26 cellular contexts compared by ENCODE assay signal in the genomic region with DNA sequence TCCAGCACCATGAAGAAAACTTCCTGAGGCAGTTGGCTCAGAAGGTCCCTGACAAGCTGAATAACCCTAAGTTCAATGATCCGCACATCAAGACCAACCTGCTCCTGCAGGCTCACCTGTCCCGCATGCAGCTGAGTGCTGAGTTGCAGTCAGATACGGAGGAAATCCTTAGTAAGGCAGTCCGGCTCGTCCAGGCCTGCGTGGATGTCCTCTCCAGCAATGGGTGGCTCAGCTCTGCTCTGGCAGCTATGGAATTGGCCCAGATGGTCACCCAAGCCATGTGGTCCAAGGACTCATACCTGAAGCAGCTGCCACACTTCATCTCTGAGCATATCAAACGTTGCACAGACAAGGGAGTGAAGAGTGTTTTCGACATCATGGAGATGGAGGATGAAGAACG.
"Had no signal": no experiment of that assay in that cellular context is flagged by ENCODE, and none has a peak within 500 bp of the region (broad histone marks: within the 10 kb centered on the region; RNA-seq: fewer than 3 reads in every experiment).

No MANE protein-coding gene starts in this region.

- H3K9me3 ChIP-seq: esophagus muscularis mucosa, gastroesophageal sphincter, heart left ventricle, left ventricle myocardium inferior, lower lobe of right lung, prostate gland, right atrium auricular region, sigmoid colon, thoracic aorta, tibial nerve, upper lobe of left lung, vagina had no signal

- DNase-seq: dorsolateral prefrontal cortex; effector CD4-positive, alpha-beta T cell; foreskin keratinocyte; heart left ventricle; left cardiac atrium; left ventricle myocardium inferior; lower lobe of right lung; naive B cell; sigmoid colon; stimulated activated CD4-positive, alpha-beta T cell treated with anti-CD3 and anti-CD28 coated beads, Interleukin-2, amount 100 ng/mL, for 24 hours; stimulated activated CD4-positive, alpha-beta T cell treated with anti-CD3 and anti-CD28 coated beads, Interleukin-4, amount 100 ng/mL, for 24 hours; stimulated activated naive CD8-positive, alpha-beta T cell treated with anti-CD3 and anti-CD28 coated beads, Interleukin-15, Interleukin-2, amounts not matched to agents 100 U/mL and 50 U/mL, for 24 hours; substantia nigra had no signal

- H3K4me3 Mint-ChIP-seq: naive B cell; natural killer cell treated with Interleukin-12 subunit alpha and Interleukin-12 subunit beta and Interleukin-15 and Interleukin-18, amount 100 ng/mL, for 72 hours; neural crest cell; stimulated activated memory B cell treated with anti-CD40 and anti-IgM and Interleukin-4, amounts not matched to agents 10 μg/mL and 1 μg/mL and 100 μg/mL, for 72 hours had no signal

- H3K27ac ChIP-seq: dorsolateral prefrontal cortex, epithelial cell of prostate, esophagus muscularis mucosa, foreskin keratinocyte, gastroesophageal sphincter, heart left ventricle, hepatocyte, left ventricle myocardium inferior, lower lobe of right lung, prostate gland, right atrium auricular region, sigmoid colon, thoracic aorta, tibial nerve, upper lobe of left lung, vagina had no signal

- H3K4me3 ChIP-seq: dorsolateral prefrontal cortex, esophagus muscularis mucosa, gastroesophageal sphincter, heart left ventricle, hepatocyte, left ventricle myocardium inferior, lower lobe of right lung, prostate gland, right atrium auricular region, sigmoid colon, thoracic aorta, tibial nerve, upper lobe of left lung, vagina had no signal

- H3K27ac Mint-ChIP-seq: natural killer cell treated with Interleukin-12 subunit alpha and Interleukin-12 subunit beta and Interleukin-15 and Interleukin-18, amount 100 ng/mL, for 72 hours; stimulated activated memory B cell treated with anti-CD40 and anti-IgM and Interleukin-4, amounts not matched to agents 10 μg/mL and 1 μg/mL and 100 μg/mL, for 72 hours had no signal

- H3K27me3 ChIP-seq: dorsolateral prefrontal cortex, esophagus muscularis mucosa, foreskin keratinocyte, gastroesophageal sphincter, heart left ventricle, hepatocyte, right atrium auricular region, sigmoid colon, tibial nerve, upper lobe of left lung, vagina had no signal

- H3K4me1 ChIP-seq: esophagus muscularis mucosa, gastroesophageal sphincter, left ventricle myocardium inferior, lower lobe of right lung, prostate gland, right atrium auricular region, sigmoid colon, tibial nerve, upper lobe of left lung, vagina had no signal

- ATAC-seq: foreskin keratinocyte; gastroesophageal sphincter; heart left ventricle; left cardiac atrium; lower lobe of right lung; stimulated activated memory B cell treated with anti-CD40 and anti-IgM and Interleukin-4, amounts not matched to agents 10 μg/mL and 1 μg/mL and 100 μg/mL, for 72 hours; stimulated activated naive CD8-positive, alpha-beta T cell treated with anti-CD3 and anti-CD28 coated beads, Interleukin-15, Interleukin-2, amounts not matched to agents 100 U/mL and 50 U/mL, for 24 hours had no signal

- H3K4me1 Mint-ChIP-seq: naive B cell; neural crest cell; stimulated activated memory B cell treated with anti-CD40 and anti-IgM and Interleukin-4, amounts not matched to agents 10 μg/mL and 1 μg/mL and 100 μg/mL, for 72 hours had no signal

- H3K27me3 Mint-ChIP-seq: naive B cell; natural killer cell treated with Interleukin-12 subunit alpha and Interleukin-12 subunit beta and Interleukin-15 and Interleukin-18, amount 100 ng/mL, for 72 hours; stimulated activated memory B cell treated with anti-CD40 and anti-IgM and Interleukin-4, amounts not matched to agents 10 μg/mL and 1 μg/mL and 100 μg/mL, for 72 hours had no signal

- H3K9me3 Mint-ChIP-seq: naive B cell; natural killer cell treated with Interleukin-12 subunit alpha and Interleukin-12 subunit beta and Interleukin-15 and Interleukin-18, amount 100 ng/mL, for 72 hours; neural crest cell; stimulated activated memory B cell treated with anti-CD40 and anti-IgM and Interleukin-4, amounts not matched to agents 10 μg/mL and 1 μg/mL and 100 μg/mL, for 72 hours had no signal
